In the genomic region with DNA sequence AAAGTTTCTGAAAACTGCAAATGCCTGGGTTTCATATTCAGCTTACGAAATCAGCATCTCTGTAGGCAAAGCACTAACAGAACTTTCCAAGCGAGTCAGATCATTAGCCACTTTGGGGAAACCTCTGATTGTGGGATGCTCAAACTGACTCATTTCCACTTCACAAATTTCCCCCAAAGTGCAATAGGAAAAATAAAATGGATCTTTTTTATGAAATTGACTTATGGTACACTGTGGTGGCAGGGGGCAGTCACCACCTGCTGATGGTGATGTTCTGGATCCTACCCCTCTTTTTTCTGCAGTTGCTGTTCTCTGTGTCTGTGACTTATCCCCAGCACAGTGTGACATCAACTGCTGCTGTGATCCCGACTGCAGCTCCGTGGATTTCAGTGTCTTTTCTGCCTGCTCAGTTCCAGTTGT, we compare ENCODE assay signal across 9 cellular contexts. TPM values are rescaled to one million over a fixed set of nuclear protein-coding genes. Genes with fewer than 3 reads are reported as not detected.
A peak's percentile ranks its signal among the peaks of the same experiment; 100 is the strongest.
DNase-seq lines count a peak whose midpoint lies in the region; ATAC-seq and TF ChIP-seq lines count a peak whose summit lies in the region.
"Had no signal": no experiment of that assay in that cellular context is flagged by ENCODE, and none has a peak within 500 bp of the region (broad histone marks: within the 10 kb centered on the region; RNA-seq: fewer than 3 reads in every experiment).

No MANE protein-coding gene starts in this region.

- no peaks in the 10 kb centered on the region for H3K9me3 Mint-ChIP-seq in activated CD4-positive, alpha-beta T cell treated with anti-CD3 and anti-CD28 coated beads, Interleukin-2, amount 10 ng/mL, durations not matched to agents 24 days and 14 days
- H3K9me3 Mint-ChIP-seq in activated T-cell treated with anti-CD3 and anti-CD28 coated beads, Interleukin-2, amount 50 U/mL, for 24 hours, result no peaks in the 10 kb centered on the region
- peaks cover 0 to 2% of the 10 kb centered on the region in 2 donors for H3K9me3 Mint-ChIP-seq in stimulated activated naive B cell treated with anti-CD40 and anti-IgM and Interleukin-4, amounts not matched to agents 10 μg/mL and 1 μg/mL and 100 μg/mL, for 72 hours
- H3K9me3 Mint-ChIP-seq in glutamatergic neuron (ENCODE audit: unreplicated experiment), result no peaks in the 10 kb centered on the region

- H3K36me3 Mint-ChIP-seq in activated CD4-positive, alpha-beta T cell treated with anti-CD3 and anti-CD28 coated beads, Interleukin-2, amount 10 ng/mL, durations not matched to agents 24 days and 14 days (ENCODE audit: low read depth), result no peaks in the 10 kb centered on the region
- no peaks in the 10 kb centered on the region for H3K36me3 Mint-ChIP-seq in activated T-cell treated with anti-CD3 and anti-CD28 coated beads, Interleukin-2, amount 50 U/mL, for 24 hours (ENCODE audit: low read depth)
- peaks cover 11 to 17% of the 10 kb centered on the region in 2 donors for H3K36me3 Mint-ChIP-seq in stimulated activated naive B cell treated with anti-CD40 and anti-IgM and Interleukin-4, amounts not matched to agents 10 μg/mL and 1 μg/mL and 100 μg/mL, for 72 hours
- no peaks in the 10 kb centered on the region for H3K36me3 Mint-ChIP-seq in glutamatergic neuron (ENCODE audit: unreplicated experiment)

- DNase-seq in activated CD4-positive, alpha-beta T cell treated with anti-CD3 and anti-CD28 coated beads, Interleukin-2, amount 10 ng/mL, durations not matched to agents 24 days and 14 days, result peak; percentile 68
- DNase-seq in activated CD4-positive, alpha-beta T cell treated with anti-CD3 and anti-CD28 coated beads for 4 hours, result no peak
- DNase-seq in activated T-cell treated with anti-CD3 and anti-CD28 coated beads, Interleukin-2, amount 50 U/mL, for 24 hours, result peak; percentile 41
- peak; percentile 68 for DNase-seq in stimulated activated naive B cell treated with anti-CD40 and anti-IgM and Interleukin-4, amounts not matched to agents 10 μg/mL and 1 μg/mL and 100 μg/mL, for 72 hours
- no peak for DNase-seq in glutamatergic neuron
- DNase-seq in AG08395 (ENCODE audit: low spot score), result no peak
- DNase-seq in HuH-7 (ENCODE audit: low spot score), result no peak
- DNase-seq: caudate nucleus had no signal

- peak overlapping the region; percentile 80 for H3K27ac Mint-ChIP-seq in activated CD4-positive, alpha-beta T cell treated with anti-CD3 and anti-CD28 coated beads, Interleukin-2, amount 10 ng/mL, durations not matched to agents 24 days and 14 days
- H3K27ac Mint-ChIP-seq in activated T-cell treated with anti-CD3 and anti-CD28 coated beads, Interleukin-2, amount 50 U/mL, for 24 hours, result peak overlapping the region; percentile 87
- peak overlapping the region; percentile 96 for H3K27ac Mint-ChIP-seq in stimulated activated naive B cell treated with anti-CD40 and anti-IgM and Interleukin-4, amounts not matched to agents 10 μg/mL and 1 μg/mL and 100 μg/mL, for 72 hours
- H3K27ac Mint-ChIP-seq in glutamatergic neuron (ENCODE audit: unreplicated experiment), result no peak overlapping the region

- H3K4me1 Mint-ChIP-seq in activated CD4-positive, alpha-beta T cell treated with anti-CD3 and anti-CD28 coated beads, Interleukin-2, amount 10 ng/mL, durations not matched to agents 24 days and 14 days, result peaks cover 8% of the 10 kb centered on the region
- peaks cover 31% of the 10 kb centered on the region for H3K4me1 Mint-ChIP-seq in activated T-cell treated with anti-CD3 and anti-CD28 coated beads, Interleukin-2, amount 50 U/mL, for 24 hours (ENCODE audit: low read depth)
- peaks cover 30 to 90% of the 10 kb centered on the region in 2 donors for H3K4me1 Mint-ChIP-seq in stimulated activated naive B cell treated with anti-CD40 and anti-IgM and Interleukin-4, amounts not matched to agents 10 μg/mL and 1 μg/mL and 100 μg/mL, for 72 hours
- H3K4me1 Mint-ChIP-seq in glutamatergic neuron (ENCODE audit: low read depth, unreplicated experiment), result peaks cover 5% of the 10 kb centered on the region

- intact Hi-C loops in activated CD4-positive, alpha-beta T cell treated with anti-CD3 and anti-CD28 coated beads, Interleukin-2, amount 10 ng/mL, durations not matched to agents 24 days and 14 days (cut with micrococcal nuclease), result loop anchor here (1.0 to 2.0 kb wide), 8 partner anchors 27 to 207 kb away; partner anchors contain the start of gene HVCN1

- no peaks in the 10 kb centered on the region for H3K27me3 Mint-ChIP-seq in activated CD4-positive, alpha-beta T cell treated with anti-CD3 and anti-CD28 coated beads, Interleukin-2, amount 10 ng/mL, durations not matched to agents 24 days and 14 days
- no peaks in the 10 kb centered on the region for H3K27me3 Mint-ChIP-seq in activated T-cell treated with anti-CD3 and anti-CD28 coated beads, Interleukin-2, amount 50 U/mL, for 24 hours
- no peaks in the 10 kb centered on the region for H3K27me3 Mint-ChIP-seq in stimulated activated naive B cell treated with anti-CD40 and anti-IgM and Interleukin-4, amounts not matched to agents 10 μg/mL and 1 μg/mL and 100 μg/mL, for 72 hours
- no peaks in the 10 kb centered on the region for H3K27me3 Mint-ChIP-seq in glutamatergic neuron (ENCODE audit: unreplicated experiment)

- no peak for TF ChIP-seq CTCF in glutamatergic neuron (IDR thresholded peaks at IDR 0.05; ENCODE audit: partially characterized antibody, unreplicated experiment)

- H3K4me3 Mint-ChIP-seq in activated CD4-positive, alpha-beta T cell treated with anti-CD3 and anti-CD28 coated beads, Interleukin-2, amount 10 ng/mL, durations not matched to agents 24 days and 14 days, result peak overlapping the region; percentile 51
- H3K4me3 Mint-ChIP-seq in activated T-cell treated with anti-CD3 and anti-CD28 coated beads, Interleukin-2, amount 50 U/mL, for 24 hours, result peak overlapping the region; percentile 43
- peak overlapping the region; percentile 71 to 72 for H3K4me3 Mint-ChIP-seq in stimulated activated naive B cell treated with anti-CD40 and anti-IgM and Interleukin-4, amounts not matched to agents 10 μg/mL and 1 μg/mL and 100 μg/mL, for 72 hours
- no peak overlapping the region for H3K4me3 Mint-ChIP-seq in glutamatergic neuron (ENCODE audit: unreplicated experiment)

- ATAC-seq in HG03064 (IDR thresholded peaks at IDR 0.05; ENCODE audit: low read depth, unreplicated experiment), result peak; percentile 54
- ATAC-seq in stimulated activated naive B cell treated with anti-CD40 and anti-IgM and Interleukin-4, amounts not matched to agents 10 μg/mL and 1 μg/mL and 100 μg/mL, for 72 hours (replicated peaks), result peak; percentile 87 to 91

RNA-seq across cellular contexts. Expression of gene TCTN1, which starts 5.6 kb away (rescaled TPM):
- total RNA-seq in activated CD4-positive, alpha-beta T cell treated with anti-CD3 and anti-CD28 coated beads, Interleukin-2, amount 10 ng/mL, durations not matched to agents 24 days and 14 days, result 11.7 and 15.4 TPM in 2 replicates
- 21.8 TPM for total RNA-seq in glutamatergic neuron (ENCODE audit: unreplicated experiment)

RNA-seq across cellular contexts. Expression of gene PPTC7, which starts 36.4 kb away (rescaled TPM):
- 57.9 and 58.4 TPM in 2 replicates for total RNA-seq in activated CD4-positive, alpha-beta T cell treated with anti-CD3 and anti-CD28 coated beads, Interleukin-2, amount 10 ng/mL, durations not matched to agents 24 days and 14 days
- total RNA-seq in glutamatergic neuron (ENCODE audit: unreplicated experiment), result 11.4 TPM

Comparison
In these comparisons a context has a peak if more than half of its experiments do, and no peak if none do; other contexts are left out.
1. DNase-seq: peak in activated CD4-positive, alpha-beta T cell treated with anti-CD3 and anti-CD28 coated beads, Interleukin-2, amount 10 ng/mL, durations not matched to agents 24 days and 14 days (single experiment), activated T-cell treated with anti-CD3 and anti-CD28 coated beads, Interleukin-2, amount 50 U/mL, for 24 hours (single experiment) and stimulated activated naive B cell treated with anti-CD40 and anti-IgM and Interleukin-4, amounts not matched to agents 10 μg/mL and 1 μg/mL and 100 μg/mL, for 72 hours (single experiment); none in activated CD4-positive, alpha-beta T cell treated with anti-CD3 and anti-CD28 coated beads for 4 hours (0 of 2), glutamatergic neuron (single experiment), AG08395 (single experiment) and HuH-7 (single experiment).